In genomic region chr7:99504603-99505323, GRCh38 we compare ENCODE assay signal across 1 cellular context.
TF ChIP-seq lines count a peak whose summit lies in the region.

Gene ZKSCAN5, plus strand, starts transcription at chr7:99504662. Its CDS starts 1,383 bp downstream, at chr7:99506045.

TF ChIP-seq in HepG2, 621 proteins besides CTCF, POLR2A, EP300 and RAD21 (continued from another document and continues in another):
- TF ChIP-seq ZNF142 (CRISPR knock-in tag; IDR thresholded peaks at IDR 0.05) (no peak), SMARCE1 (IDR thresholded peaks at IDR 0.05; ENCODE audit: borderline replicate concordance) (no peak), JARID2 (CRISPR knock-in tag; IDR thresholded peaks at IDR 0.05; ENCODE audit: insufficient replicate concordance) (no peak), ZNF768 (CRISPR knock-in tag; IDR thresholded peaks at IDR 0.05) (no peak), NFYB (CRISPR knock-in tag; IDR thresholded peaks at IDR 0.05) (peak; percentile 91), REPIN1 (CRISPR knock-in tag; IDR thresholded peaks at IDR 0.05; ENCODE audit: borderline replicate concordance, low read depth) (no peak), POLR2AphosphoS2 (IDR thresholded peaks at IDR 0.05; ENCODE audit: low read depth, low read length) (no peak), ZNF501 (CRISPR knock-in tag; IDR thresholded peaks at IDR 0.05) (peak; percentile 71), CEBPZ (IDR thresholded peaks at IDR 0.05; ENCODE audit: low read length) (no peak), ETV5 (CRISPR knock-in tag; IDR thresholded peaks at IDR 0.05; ENCODE audit: borderline replicate concordance) (peak; percentile 75), ZNF18 (CRISPR knock-in tag; IDR thresholded peaks at IDR 0.05; ENCODE audit: insufficient replicate concordance) (no peak), DPF2 (CRISPR knock-in tag; IDR thresholded peaks at IDR 0.05; ENCODE audit: borderline replicate concordance, low read depth) (no peak), KLF12 (CRISPR knock-in tag; IDR thresholded peaks at IDR 0.05; ENCODE audit: borderline replicate concordance) (no peak; the same call in 1 of the 2 replicates), YEATS2 (CRISPR knock-in tag; IDR thresholded peaks at IDR 0.05; ENCODE audit: borderline replicate concordance) (peak; percentile 78), ZNF180 (CRISPR knock-in tag; IDR thresholded peaks at IDR 0.05; ENCODE audit: borderline replicate concordance, low read depth) (no peak), IRF1 (CRISPR knock-in tag; IDR thresholded peaks at IDR 0.05; ENCODE audit: low read depth) (no peak), KMT2A (CRISPR knock-in tag; IDR thresholded peaks at IDR 0.05) (0 out of 2 replicates have a peak, but pooled peaks have one; percentile 78), PREB (CRISPR knock-in tag; IDR thresholded peaks at IDR 0.05) (no peak), GPBP1L1 (CRISPR knock-in tag; IDR thresholded peaks at IDR 0.05) (no peak), MXI1 (IDR thresholded peaks at IDR 0.05; ENCODE audit: borderline replicate concordance, low read depth, low read length) (peak; percentile 53; the same call in 1 of the 3 replicates), ZNF609 (CRISPR knock-in tag; IDR thresholded peaks at IDR 0.05; ENCODE audit: borderline replicate concordance) (no peak), ZNF619 (CRISPR knock-in tag; IDR thresholded peaks at IDR 0.05) (no peak), ZNF598 (CRISPR knock-in tag; IDR thresholded peaks at IDR 0.05; ENCODE audit: borderline replicate concordance) (peak; percentile 78; the same call in 1 of the 2 replicates), ZNF552 (CRISPR knock-in tag; IDR thresholded peaks at IDR 0.05; ENCODE audit: borderline replicate concordance) (no peak), NR0B2 (CRISPR knock-in tag; IDR thresholded peaks at IDR 0.05) (no peak), HOXA9 (CRISPR knock-in tag; IDR thresholded peaks at IDR 0.05; ENCODE audit: borderline replicate concordance) (no peak), MEIS1 (CRISPR knock-in tag; IDR thresholded peaks at IDR 0.05; ENCODE audit: borderline replicate concordance) (no peak), ZNF878 (CRISPR knock-in tag; IDR thresholded peaks at IDR 0.05) (no peak), IKZF5 (CRISPR knock-in tag; IDR thresholded peaks at IDR 0.05) (no peak; the same call in 1 of the 2 replicates), ZNF691 (CRISPR knock-in tag; IDR thresholded peaks at IDR 0.05; ENCODE audit: borderline replicate concordance, low read depth) (no peak; the same call in 1 of the 2 replicates), ZNF496 (CRISPR knock-in tag; IDR thresholded peaks at IDR 0.05; ENCODE audit: insufficient replicate concordance) (no peak), SIX1 (CRISPR knock-in tag; IDR thresholded peaks at IDR 0.05; ENCODE audit: borderline replicate concordance) (no peak), NR2F1 (CRISPR knock-in tag; IDR thresholded peaks at IDR 0.05) (peak in 1 of 2 experiments; percentile 45; a peak in 1 of 4 replicates), RBAK (CRISPR knock-in tag; IDR thresholded peaks at IDR 0.05) (no peak), ZNF670 (CRISPR knock-in tag; IDR thresholded peaks at IDR 0.05; ENCODE audit: borderline replicate concordance) (peak; percentile 53; the same call in 1 of the 2 replicates)
